8 cellular contexts compared by ENCODE assay signal in genomic region chr7:139016931-139017511, GRCh38. TPM values are rescaled to one million over a fixed set of nuclear protein-coding genes. Genes with fewer than 3 reads are reported as not detected.
DNase-seq lines count a peak whose midpoint lies in the region; ATAC-seq and TF ChIP-seq lines count a peak whose summit lies in the region.

No MANE protein-coding gene starts in this region.

- H3K27me3 ChIP-seq in heart right ventricle = peaks cover 0 to 6% (median 0%) of the 10 kb centered on the region in 7 donors
- H3K27me3 ChIP-seq in sigmoid colon = no peaks in the 10 kb centered on the region

- ATAC-seq in heart right ventricle = peak in 7 of 8 donors; percentile 71 to 86 (median 81)

- H3K9me3 ChIP-seq in heart right ventricle = no peaks in the 10 kb centered on the region
- no peaks in the 10 kb centered on the region for H3K9me3 ChIP-seq in sigmoid colon

- H3K36me3 ChIP-seq in heart right ventricle (peaks cover 0 to 21% (median 0%) of the 10 kb centered on the region in 9 donors), sigmoid colon (peaks cover 0 to 5% (median 0%) of the 10 kb centered on the region in 4 donors)

- H3K9me3 Mint-ChIP-seq in HFFc6 = no peaks in the 10 kb centered on the region

- DNase-seq in HFFc6 (peak; percentile 75), NCI-H1092 treated with DMSO at 0.1 percent for 48 hours (lab: John Stamatoyannopoulos, UW) (peak; percentile 66), SKM-1 treated with dmso at 0.1 percent for 144 hours (lab: John Stamatoyannopoulos, UW; ENCODE audit: unreplicated experiment) (peak; percentile 67), heart right ventricle (peak; percentile 35 to 68), sigmoid colon (peak; percentile 74), cortex of kidney (lab: John Stamatoyannopoulos, UW) (no peak)
- peak; percentile 12 for DNase-seq in activated naive CD8-positive, alpha-beta T cell treated with anti-CD3 and anti-CD28 coated beads, Interleukin-2, amount 50 U/mL, for 16 hours (ENCODE audit: low read depth, low spot score)

- peak overlapping the region; percentile 76 for H3K4me3 Mint-ChIP-seq in HFFc6

- H3K4me3 ChIP-seq in GM12875 (ENCODE audit: low read depth, low read length) = no peak overlapping the region
- H3K4me3 ChIP-seq in heart right ventricle = no peak overlapping the region
- H3K4me3 ChIP-seq in sigmoid colon = no peak overlapping the region

- peaks cover 22% of the 10 kb centered on the region for H3K4me1 Mint-ChIP-seq in HFFc6 (ENCODE audit: low read depth)

- 27 to 28% methylated on average over 7 of the region's 7 CpGs for WGBS in heart right ventricle, 2 donors
- 21 to 33% methylated on average over 7 of the region's 7 CpGs for WGBS in sigmoid colon, 2 donors

- H3K4me1 ChIP-seq in heart right ventricle (peaks cover 0 to 4% (median 0%) of the 10 kb centered on the region in 9 donors), sigmoid colon (peaks cover 0 to 4% (median 0%) of the 10 kb centered on the region in 4 donors)

- no peak overlapping the region for H3K27ac ChIP-seq in heart right ventricle
- no peak overlapping the region for H3K27ac ChIP-seq in sigmoid colon

- intact Hi-C loops in heart right ventricle (cut with DNase I) = loop anchor here in 9 of 10 donors (1.0 to 5.0 kb wide), 6 partner anchors 55 to 115 kb away; a partner anchor contains a TSS
- intact Hi-C loops in sigmoid colon (cut with DNase I) = loop anchor here (5.0 kb wide), 1 partner anchor 60 kb away; no protein-coding TSS in a partner anchor

- H3K27ac Mint-ChIP-seq in HFFc6 = peak overlapping the region; percentile 74

- no peak for TF ChIP-seq POLR2A in sigmoid colon (IDR thresholded peaks at IDR 0.05)

- no peak for TF ChIP-seq EP300 in sigmoid colon (IDR thresholded peaks at IDR 0.05)

- H3K36me3 Mint-ChIP-seq in HFFc6 (ENCODE audit: low read depth) = no peaks in the 10 kb centered on the region

- no peaks in the 10 kb centered on the region; the same call in 1 of the 2 replicates for H3K27me3 Mint-ChIP-seq in HFFc6 (ENCODE audit: insufficient read depth)

- TF ChIP-seq CTCF in GM12875 (IDR thresholded peaks at IDR 0.05; ENCODE audit: borderline replicate concordance, insufficient read depth, low read depth, low read length) = peak; percentile 64; the same call in 1 of the 2 replicates
- TF ChIP-seq CTCF in HFFc6 (IDR thresholded peaks at IDR 0.05) = peak; percentile 79
- TF ChIP-seq CTCF in heart right ventricle (IDR thresholded peaks at IDR 0.05) = peak; percentile 33 to 80 (median 69)
- TF ChIP-seq CTCF in sigmoid colon (IDR thresholded peaks at IDR 0.05) = peak in 2 of 4 experiments; percentile 14 to 45

RNA-seq across cellular contexts. Expression of gene ZC3HAV1L, which starts 18.8 kb away (rescaled TPM):
- 10 to 100 TPM in 4 of 6 experiments, 1 to 10 TPM in 2; 9.2 to 12.1 (median 10.3) TPM for total RNA-seq in HFFc6 (2021; fragmentation: NEBNext Ultra II Directional; extraction: Animal tissue kit (Norgen Biotek cat#: 25700))
- total RNA-seq in heart right ventricle (1 to 10 TPM; 1.8 to 5.8 (median 2.5) TPM), sigmoid colon (10 to 100 TPM; 11.8 to 27.7 (median 17.0) TPM)
- polyA plus RNA-seq in heart right ventricle (under 1 TPM; 0.39 to 0.95 TPM), sigmoid colon (1 to 10 TPM in 1 of 3 donors, under 1 TPM in 1, not detected in 1; 0.92 to 1.9 TPM)

RNA-seq across cellular contexts. Expression of gene KIAA1549, which starts 35.8 kb away (rescaled TPM):
- total RNA-seq in HFFc6 (2021; fragmentation: NEBNext Ultra II Directional; extraction: Animal tissue kit (Norgen Biotek cat#: 25700)) = 10 to 100 TPM in 2 of 6 experiments, 1 to 10 TPM in 4; 7.0 to 13.3 (median 7.9) TPM
- total RNA-seq in heart right ventricle (1 to 10 TPM; 1.1 to 2.1 (median 1.6) TPM), sigmoid colon (1 to 10 TPM; 1.1 to 3.0 (median 1.2) TPM)
- polyA plus RNA-seq in heart right ventricle (1 to 10 TPM in 1 of 2 donors, under 1 TPM in 1; 0.49 to 1.2 TPM), sigmoid colon (under 1 TPM; under 0.01 to 0.90 (median 0.23) TPM)
